ENCODE assay signal across 1 cellular context in genomic region chr2:55048514-55048924, GRCh38.
TF ChIP-seq lines count a peak whose summit lies in the region.

No MANE protein-coding gene starts in this region.

TF ChIP-seq in H1, 55 proteins besides CTCF, POLR2A, EP300 and RAD21:
- TF ChIP-seq TBP (IDR thresholded peaks at IDR 0.05; ENCODE audit: low read depth, low read length) (no peak; the same call in 1 of the 2 replicates), YY1 (IDR thresholded peaks at IDR 0.05; ENCODE audit: low read depth, low read length) (0 out of 2 replicates have a peak, but pooled peaks have one; percentile 5)
